In the genomic region with DNA sequence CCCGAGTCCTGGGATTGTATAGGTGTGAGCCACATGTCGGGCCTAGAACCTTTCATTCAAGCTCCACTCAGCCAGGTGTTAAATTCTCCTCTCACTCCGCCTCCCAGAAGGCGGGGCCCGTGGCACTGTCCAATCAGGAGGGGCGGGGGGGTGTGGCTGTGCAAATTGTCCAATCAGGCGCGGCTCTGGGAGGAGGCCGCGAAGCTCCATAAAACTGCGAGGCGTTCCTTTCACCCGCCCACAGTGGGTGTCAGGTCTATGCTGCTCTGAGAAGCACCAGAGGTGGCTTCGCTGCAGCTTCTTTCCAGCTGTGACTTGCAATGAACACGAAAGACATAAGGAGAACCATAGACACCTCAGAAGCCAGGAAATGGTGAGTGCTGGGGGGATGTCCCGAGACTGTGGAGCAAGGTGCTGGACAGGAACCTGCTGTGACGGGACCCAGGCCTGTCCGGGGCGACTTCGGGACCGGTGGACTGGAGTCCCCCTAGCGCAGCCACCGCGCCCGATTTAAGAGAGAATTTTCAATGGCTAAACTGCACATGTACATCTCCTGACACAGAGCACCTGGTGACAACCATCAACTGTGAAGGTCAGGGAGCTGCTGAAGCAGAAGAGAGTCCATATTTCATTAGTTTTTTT, we compare ENCODE assay signal across 1 cellular context.
TF ChIP-seq lines count a peak whose summit lies in the region.

No MANE protein-coding gene starts in this region.

TF ChIP-seq in IMR-90, 13 proteins besides CTCF, POLR2A, EP300 and RAD21:
- TF ChIP-seq CEBPB (IDR thresholded peaks at IDR 0.05; ENCODE audit: low read depth, low read length) = no peak
- TF ChIP-seq FOS (IDR thresholded peaks at IDR 0.05; ENCODE audit: low read depth, low read length) = no peak
- no peak for TF ChIP-seq NFE2L2 (IDR thresholded peaks at IDR 0.05; ENCODE audit: low read depth, low read length)
- TF ChIP-seq MAZ (IDR thresholded peaks at IDR 0.05; ENCODE audit: borderline replicate concordance, low read depth, low read length) = no peak
TF ChIP-seq in IMR-90: peak in this region for 0.
